20 cellular contexts compared by ENCODE assay signal in the genomic region with DNA sequence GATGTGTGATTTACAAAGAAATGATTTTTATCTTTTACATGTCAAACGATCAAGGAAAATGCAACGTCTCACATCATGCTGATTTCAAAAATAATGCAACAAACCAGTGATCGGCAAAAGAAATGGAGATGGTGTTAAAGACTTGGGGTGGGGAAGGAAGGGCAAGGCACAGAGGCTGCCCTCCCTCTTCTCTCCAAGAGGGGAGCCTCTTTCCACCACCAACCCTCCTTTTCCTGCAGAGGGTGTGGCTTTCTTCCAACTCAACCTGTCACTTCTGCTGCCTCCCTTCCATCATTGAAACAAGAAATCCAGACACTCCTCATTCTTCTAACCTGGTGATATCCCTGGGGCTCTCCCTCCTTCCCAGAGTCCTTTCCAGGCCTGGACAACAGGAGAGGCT.
"Had no signal": no experiment of that assay in that cellular context is flagged by ENCODE, and none has a peak within 500 bp of the region (broad histone marks: within the 10 kb centered on the region; RNA-seq: fewer than 3 reads in every experiment).

No MANE protein-coding gene starts in this region.

- H3K4me3 ChIP-seq: esophagus muscularis mucosa, left ventricle myocardium inferior, ovary, psoas muscle, stomach, vagina had no signal

- FAIRE-seq: endothelial cell of umbilical vein, small intestine had no signal

- H3K4me1 ChIP-seq: esophagus muscularis mucosa, left ventricle myocardium inferior, psoas muscle, stomach, vagina had no signal

- ATAC-seq: activated CD8-positive, alpha-beta memory T cell treated with anti-CD3 and anti-CD28 coated beads, Interleukin-2, amount 10 ng/mL, durations not matched to agents 7 days and 5 days; psoas muscle; right cardiac atrium had no signal

- H3K36me3 ChIP-seq: ovary had no signal

- H3K27ac ChIP-seq: esophagus muscularis mucosa, left ventricle myocardium inferior, ovary, psoas muscle, stomach, vagina had no signal

- H3K27me3 ChIP-seq: esophagus muscularis mucosa, ovary, stomach, vagina had no signal

- DNase-seq: activated CD4-positive, alpha-beta memory T cell treated with anti-CD3 and anti-CD28 coated beads, Interleukin-2, amount 10 ng/mL, durations not matched to agents 7 days and 5 days; activated CD4-positive, alpha-beta T cell treated with anti-CD3 and anti-CD28 coated beads for 48 hours; activated CD4-positive, CD25-positive, alpha-beta regulatory T cell; activated CD8-positive, alpha-beta memory T cell treated with anti-CD3 and anti-CD28 coated beads, Interleukin-2, amount 10 ng/mL, durations not matched to agents 7 days and 5 days; amniotic stem cell; effector CD8-positive, alpha-beta T cell; islet precursor cell; left ventricle myocardium inferior; mammary epithelial cell; ovary; psoas muscle; right cardiac atrium; stimulated activated CD4-positive, alpha-beta T cell treated with anti-CD3 and anti-CD28 coated beads, Interleukin-4, amount 100 ng/mL, for 1 hour; stomach; T-helper 9 cell; trophoblast cell had no signal

- H3K9me3 ChIP-seq: ovary, psoas muscle, vagina had no signal
